ENCODE assay signal across 10 cellular contexts in genomic region chr18:48913723-48914122, GRCh38.
"Had no signal": no experiment of that assay in that cellular context is flagged by ENCODE, and none has a peak within 500 bp of the region (broad histone marks: within the 10 kb centered on the region; RNA-seq: fewer than 3 reads in every experiment).

No MANE protein-coding gene starts in this region.

- H3K9me3 ChIP-seq: heart left ventricle, left lung, tibial nerve, vagina had no signal

- FAIRE-seq: bronchial epithelial cell, colon, islet of Langerhans, small intestine had no signal

- H3K27ac ChIP-seq: heart left ventricle, left lung, tibial nerve, vagina had no signal

- H3K36me3 ChIP-seq: left lung, tibial nerve, vagina had no signal

- H3K27me3 ChIP-seq: heart left ventricle, left lung, tibial nerve, vagina had no signal

- DNase-seq: foreskin melanocyte, heart left ventricle, left lung, mesendoderm had no signal

- H3K4me3 ChIP-seq: heart left ventricle, left lung, tibial nerve, vagina had no signal
